In the genomic region with DNA sequence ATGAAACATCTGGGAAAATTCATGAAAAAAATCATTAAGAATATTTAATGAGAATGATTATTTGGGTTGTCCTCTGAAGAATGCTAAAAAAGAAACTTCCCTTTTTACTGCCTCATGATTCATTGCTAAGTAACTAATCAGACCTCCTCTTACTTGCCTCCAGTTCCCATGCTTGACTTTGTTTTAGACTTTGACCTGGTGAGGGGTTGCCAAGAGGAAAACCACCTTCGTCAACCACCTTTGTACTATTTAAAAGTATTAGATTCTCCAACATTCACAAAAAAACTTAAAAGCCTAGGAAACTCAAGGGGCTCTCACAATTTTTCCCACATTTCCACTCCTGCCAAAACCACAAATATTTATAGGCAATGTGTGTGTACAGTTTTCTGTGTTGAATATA, we compare ENCODE assay signal across 17 cellular contexts.
"Had no signal": no experiment of that assay in that cellular context is flagged by ENCODE, and none has a peak within 500 bp of the region (broad histone marks: within the 10 kb centered on the region; RNA-seq: fewer than 3 reads in every experiment).

No MANE protein-coding gene starts in this region.

- H3K27me3 ChIP-seq: gastroesophageal sphincter, pancreas, tibial nerve, uterus had no signal

- ATAC-seq: activated CD4-positive, CD25-positive, alpha-beta regulatory T cell treated with anti-CD3 and anti-CD28 coated beads, Interleukin-2, amount 50 U/mL, for 24 hours; gastroesophageal sphincter; left lobe of liver; mucosa of descending colon; naive thymus-derived CD4-positive, alpha-beta T cell; pancreas had no signal

- H3K4me3 Mint-ChIP-seq: activated naive CD8-positive, alpha-beta T cell treated with anti-CD3 and anti-CD28 coated beads, Interleukin-2, amount 10 ng/mL, durations not matched to agents 7 days and 5 days; activated T-helper 1 cell treated with anti-CD3 and anti-CD28 coated beads, Interleukin-12 subunit alpha, Interleukin-12 subunit beta, Interleukin-2, Interleukin-4 antibody, amounts not matched to agents 30 ng/mL and 10 ng/mL and 1 ng/mL, durations not matched to agents 14 hours and 24 hours and 36 hours; memory B cell; naive thymus-derived CD4-positive, alpha-beta T cell; T-helper 2 cell treated with Interferon-gamma antibody and Interleukin-4, amounts not matched to agents 5 μg/mL and 100 μg/mL, for 36 hours had no signal

- H3K9me3 Mint-ChIP-seq: activated T-helper 1 cell treated with anti-CD3 and anti-CD28 coated beads, Interleukin-12 subunit alpha, Interleukin-12 subunit beta, Interleukin-2, Interleukin-4 antibody, amounts not matched to agents 30 ng/mL and 10 ng/mL and 1 ng/mL, durations not matched to agents 14 hours and 24 hours and 36 hours; memory B cell; naive thymus-derived CD4-positive, alpha-beta T cell; T-helper 2 cell treated with Interferon-gamma antibody and Interleukin-4, amounts not matched to agents 5 μg/mL and 100 μg/mL, for 36 hours had no signal

- DNase-seq: activated naive CD8-positive, alpha-beta T cell treated with anti-CD3 and anti-CD28 coated beads, Interleukin-2, amount 10 ng/mL, durations not matched to agents 7 days and 5 days; anterior cingulate cortex; erythroblast; mucosa of descending colon; naive thymus-derived CD4-positive, alpha-beta T cell; pancreas; stimulated activated CD4-positive, alpha-beta T cell treated with anti-CD3 and anti-CD28 coated beads, Interleukin-4, amount 100 ng/mL, for 1 hour; stimulated activated naive CD4-positive, alpha-beta T cell; substantia nigra; uterus had no signal

- H3K36me3 ChIP-seq: gastroesophageal sphincter, pancreas, tibial nerve, uterus had no signal

- H3K4me3 ChIP-seq: gastroesophageal sphincter, mucosa of descending colon, pancreas, tibial nerve, uterus had no signal

- H3K4me1 ChIP-seq: gastroesophageal sphincter, pancreas, tibial nerve, uterus had no signal

- H3K36me3 Mint-ChIP-seq: activated naive CD8-positive, alpha-beta T cell treated with anti-CD3 and anti-CD28 coated beads, Interleukin-2, amount 10 ng/mL, durations not matched to agents 7 days and 5 days; memory B cell; naive thymus-derived CD4-positive, alpha-beta T cell had no signal

- H3K9me3 ChIP-seq: gastroesophageal sphincter, mucosa of descending colon, pancreas, tibial nerve, uterus had no signal

- FAIRE-seq: pancreas had no signal

- H3K27ac Mint-ChIP-seq: activated naive CD8-positive, alpha-beta T cell treated with anti-CD3 and anti-CD28 coated beads, Interleukin-2, amount 10 ng/mL, durations not matched to agents 7 days and 5 days; activated T-helper 1 cell treated with anti-CD3 and anti-CD28 coated beads, Interleukin-12 subunit alpha, Interleukin-12 subunit beta, Interleukin-2, Interleukin-4 antibody, amounts not matched to agents 30 ng/mL and 10 ng/mL and 1 ng/mL, durations not matched to agents 14 hours and 24 hours and 36 hours; memory B cell; naive thymus-derived CD4-positive, alpha-beta T cell; T-helper 2 cell treated with Interferon-gamma antibody and Interleukin-4, amounts not matched to agents 5 μg/mL and 100 μg/mL, for 36 hours had no signal

- H3K4me1 Mint-ChIP-seq: activated naive CD8-positive, alpha-beta T cell treated with anti-CD3 and anti-CD28 coated beads, Interleukin-2, amount 10 ng/mL, durations not matched to agents 7 days and 5 days; naive thymus-derived CD4-positive, alpha-beta T cell had no signal

- H3K27ac ChIP-seq: gastroesophageal sphincter, pancreas, tibial nerve, uterus had no signal

- H3K27me3 Mint-ChIP-seq: activated naive CD8-positive, alpha-beta T cell treated with anti-CD3 and anti-CD28 coated beads, Interleukin-2, amount 10 ng/mL, durations not matched to agents 7 days and 5 days; memory B cell had no signal
